In the genomic region with DNA sequence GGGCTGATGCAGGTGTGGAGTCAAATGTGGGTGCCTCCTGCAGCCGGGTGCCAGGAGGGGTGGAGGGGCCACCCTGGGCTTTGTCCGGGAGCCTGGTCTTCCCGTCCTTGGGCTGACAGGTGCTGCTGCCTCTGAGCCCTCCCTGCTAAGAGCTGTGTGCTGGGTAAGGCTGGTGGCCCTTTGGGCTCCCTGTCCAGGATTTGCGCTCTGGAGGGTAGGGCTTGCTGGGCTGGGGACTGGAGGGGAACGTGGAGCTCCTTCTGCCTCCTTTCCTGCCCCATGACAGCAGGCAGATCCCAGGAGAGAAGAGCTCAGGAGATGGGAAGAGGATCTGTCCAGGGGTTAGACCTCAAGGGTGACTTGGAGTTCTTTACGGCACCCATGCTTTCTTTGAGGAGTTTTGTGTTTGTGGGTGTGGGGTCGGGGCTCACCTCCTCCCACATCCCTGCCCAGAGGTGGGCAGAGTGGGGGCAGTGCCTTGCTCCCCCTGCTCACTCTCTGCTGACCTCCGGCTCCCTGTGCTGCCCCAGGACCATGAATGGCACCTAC, we compare ENCODE assay signal across 21 cellular contexts. TPM values are rescaled to one million over a fixed set of nuclear protein-coding genes. Genes with fewer than 3 reads are reported as not detected.
DNase-seq lines count a peak whose midpoint lies in the region; ATAC-seq and TF ChIP-seq lines count a peak whose summit lies in the region.
"Had no signal": no experiment of that assay in that cellular context is flagged by ENCODE, and none has a peak within 500 bp of the region (broad histone marks: within the 10 kb centered on the region; RNA-seq: fewer than 3 reads in every experiment).

No MANE protein-coding gene starts in this region.

- peak; percentile 22 for DNase-seq in GM10266 (ENCODE audit: extremely low spot score)
- DNase-seq in activated B cell treated with CpG ODN at 0.5 μM for 24 hours, result peak; percentile 12
- DNase-seq in lower lobe of right lung, result peak; percentile 41
- DNase-seq in tibial artery, result peak; percentile 1 to 45
- no peak for DNase-seq in NCI-H345 (lab: John Stamatoyannopoulos, UW)
- DNase-seq in activated CD4-positive, CD25-positive, alpha-beta regulatory T cell (lab: John Stamatoyannopoulos, UW), result no peak
- no peak for DNase-seq in activated CD8-positive, alpha-beta T cell treated with anti-CD3 and anti-CD28 coated beads for 36 hours
- DNase-seq: BE2C; CD4-positive, alpha-beta memory T cell; DMS79 treated with DMSO at 0.1 percent for 48 hours; KG1; NCI-H1417 treated with DMSO at 0.1 percent for 48 hours; NCI-H2029; NCI-H2171 treated with DMSO at 0.1 percent for 48 hours; NCI-H774; PC-3; SJCRH30 had no signal

- intact Hi-C loops in activated B cell treated with CpG ODN at 0.5 μM for 24 hours (cut with micrococcal nuclease), result no loop called here
- intact Hi-C loops in lower lobe of right lung (cut with DNase I), result no loop called here
- intact Hi-C loops in tibial artery (cut with DNase I; ENCODE audit: low total_unique reads), result no loop called here
- intact Hi-C loops in activated CD8-positive, alpha-beta T cell treated with anti-CD3 and anti-CD28 coated beads for 36 hours (cut with micrococcal nuclease), result no loop called here

- no peak overlapping the region for H3K27ac ChIP-seq in lower lobe of right lung
- H3K27ac ChIP-seq in tibial artery, result no peak overlapping the region
- H3K27ac ChIP-seq: RWPE1, SJCRH30 had no signal

- no peaks in the 10 kb centered on the region for H3K36me3 Mint-ChIP-seq in activated B cell treated with CpG ODN at 0.5 μM for 24 hours (ENCODE audit: low read depth)
- peaks cover 15% of the 10 kb centered on the region for H3K36me3 Mint-ChIP-seq in activated CD8-positive, alpha-beta T cell treated with anti-CD3 and anti-CD28 coated beads for 36 hours (ENCODE audit: low read depth)

- H3K9me3 Mint-ChIP-seq in activated B cell treated with CpG ODN at 0.5 μM for 24 hours, result peaks cover 13% of the 10 kb centered on the region
- H3K9me3 Mint-ChIP-seq in activated CD8-positive, alpha-beta T cell treated with anti-CD3 and anti-CD28 coated beads for 36 hours, result peaks cover 15% of the 10 kb centered on the region

- peaks cover 4% of the 10 kb centered on the region for H3K9me3 ChIP-seq in lower lobe of right lung
- H3K9me3 ChIP-seq in tibial artery, result peaks cover 0 to 3% (median 0%) of the 10 kb centered on the region in 3 donors
- H3K9me3 ChIP-seq: BE2C had no signal

- H3K4me3 Mint-ChIP-seq in activated B cell treated with CpG ODN at 0.5 μM for 24 hours, result no peak overlapping the region
- H3K4me3 Mint-ChIP-seq in activated CD8-positive, alpha-beta T cell treated with anti-CD3 and anti-CD28 coated beads for 36 hours, result no peak overlapping the region
- H3K4me3 Mint-ChIP-seq: CD4-positive, alpha-beta memory T cell; GM23338 had no signal

- no peaks in the 10 kb centered on the region for H3K27me3 ChIP-seq in lower lobe of right lung (ENCODE audit: low read depth)
- peaks cover 0 to 3% of the 10 kb centered on the region in 2 donors for H3K27me3 ChIP-seq in tibial artery
- H3K27me3 ChIP-seq: BE2C, SJCRH30 had no signal

- H3K4me1 Mint-ChIP-seq in activated B cell treated with CpG ODN at 0.5 μM for 24 hours, result peaks cover 5% of the 10 kb centered on the region
- H3K4me1 Mint-ChIP-seq in activated CD8-positive, alpha-beta T cell treated with anti-CD3 and anti-CD28 coated beads for 36 hours (ENCODE audit: low read depth), result peaks cover 23% of the 10 kb centered on the region

- H3K36me3 ChIP-seq in lower lobe of right lung (no peaks in the 10 kb centered on the region), tibial artery (peaks cover 0 to 18% (median 0%) of the 10 kb centered on the region in 3 donors)
- H3K36me3 ChIP-seq: BE2C, SJCRH30 had no signal

- H3K4me3 ChIP-seq in lower lobe of right lung (no peak overlapping the region), tibial artery (no peak overlapping the region)
- H3K4me3 ChIP-seq: GM23338, SJCRH30 had no signal

- H3K4me1 ChIP-seq in lower lobe of right lung (peaks cover 17% of the 10 kb centered on the region), tibial artery (peaks cover 0 to 3% (median 0%) of the 10 kb centered on the region in 4 donors)
- H3K4me1 ChIP-seq: BE2C, SJCRH30 had no signal

- H3K27ac Mint-ChIP-seq in activated B cell treated with CpG ODN at 0.5 μM for 24 hours, result no peak overlapping the region
- no peak overlapping the region for H3K27ac Mint-ChIP-seq in activated CD8-positive, alpha-beta T cell treated with anti-CD3 and anti-CD28 coated beads for 36 hours
- H3K27ac Mint-ChIP-seq: GM23338 had no signal

- POLR2A ChIA-PET in activated B cell treated with CpG ODN at 0.5 μM for 24 hours (lab: Charles Lee), result no interaction called here
- POLR2A ChIA-PET in activated CD8-positive, alpha-beta T cell treated with anti-CD3 and anti-CD28 coated beads for 36 hours (lab: Charles Lee), result interaction anchor here (0.7 to 1.1 kb wide), 4 partner anchors 8 to 28 kb away, joined by 3 to 4 read pairs (median 3); no protein-coding TSS in a partner anchor

- no peaks in the 10 kb centered on the region for H3K27me3 Mint-ChIP-seq in activated B cell treated with CpG ODN at 0.5 μM for 24 hours
- no peaks in the 10 kb centered on the region for H3K27me3 Mint-ChIP-seq in activated CD8-positive, alpha-beta T cell treated with anti-CD3 and anti-CD28 coated beads for 36 hours
- H3K27me3 Mint-ChIP-seq: CD4-positive, alpha-beta memory T cell had no signal

- ATAC-seq in activated B cell treated with CpG ODN at 0.5 μM for 24 hours (ENCODE audit: low read depth) (no peak), lower lobe of right lung (no peak)
- no peak for ATAC-seq in activated CD8-positive, alpha-beta T cell treated with anti-CD3 and anti-CD28 coated beads for 36 hours
- ATAC-seq: PC-3 had no signal

- CTCF ChIA-PET in activated B cell treated with CpG ODN at 0.5 μM for 24 hours (lab: Charles Lee), result no interaction called here
- CTCF ChIA-PET in activated CD8-positive, alpha-beta T cell treated with anti-CD3 and anti-CD28 coated beads for 36 hours (lab: Charles Lee), result interaction anchor here (1.4 kb wide), 1 partner anchor 40 kb away, joined by 3 read pairs; no protein-coding TSS in a partner anchor

- no peak for TF ChIP-seq CTCF in GM10266 (IDR thresholded peaks at IDR 0.05; ENCODE audit: control insufficient read depth, insufficient read depth, low read depth, missing control alignments)
- no peak for TF ChIP-seq CTCF in activated B cell treated with CpG ODN at 0.5 μM for 24 hours (IDR thresholded peaks at IDR 0.05)
- no peak for TF ChIP-seq CTCF in lower lobe of right lung (IDR thresholded peaks at IDR 0.05)
- TF ChIP-seq CTCF in tibial artery (IDR thresholded peaks at IDR 0.05), result no peak
- TF ChIP-seq CTCF in activated CD8-positive, alpha-beta T cell treated with anti-CD3 and anti-CD28 coated beads for 36 hours (IDR thresholded peaks at IDR 0.05), result no peak

RNA-seq across cellular contexts. Expression of a gene that starts 4.2 kb away (rescaled TPM):
- 1.6 TPM in 2 replicates for total RNA-seq in activated B cell treated with CpG ODN at 0.5 μM for 24 hours
- total RNA-seq in lower lobe of right lung, result 4.7 TPM
- total RNA-seq in activated CD8-positive, alpha-beta T cell treated with anti-CD3 and anti-CD28 coated beads for 36 hours, result 10 to 100 TPM; 14.4 to 14.6 TPM
- total RNA-seq: G401, GM23338 had no signal

RNA-seq across cellular contexts. Expression of a gene that starts 43.0 kb away (rescaled TPM):
- total RNA-seq in activated B cell treated with CpG ODN at 0.5 μM for 24 hours (55.2 and 61.8 TPM in 2 replicates), lower lobe of right lung (37.2 TPM)
- total RNA-seq in activated CD8-positive, alpha-beta T cell treated with anti-CD3 and anti-CD28 coated beads for 36 hours, result 10 to 100 TPM; 26.8 to 29.1 TPM

RNA-seq across cellular contexts. Expression of a gene that starts 53.2 kb away (rescaled TPM):
- total RNA-seq in activated B cell treated with CpG ODN at 0.5 μM for 24 hours (not detected in 2 replicates), lower lobe of right lung (not detected)
- total RNA-seq in activated CD8-positive, alpha-beta T cell treated with anti-CD3 and anti-CD28 coated beads for 36 hours, result not detected
- total RNA-seq: CD4-positive, alpha-beta memory T cell; G401; GM23338; NCI-H460; PC-3; SJCRH30 had no signal

Comparison
In these comparisons a context has a peak if more than half of its experiments do, and no peak if none do; other contexts are left out.
1. DNase-seq: peak in GM10266 (single experiment), activated B cell treated with CpG ODN at 0.5 μM for 24 hours (single experiment), lower lobe of right lung (single experiment) and tibial artery (2 of 2); none in NCI-H345 (single experiment), activated CD4-positive, CD25-positive, alpha-beta regulatory T cell (0 of 4) and activated CD8-positive, alpha-beta T cell treated with anti-CD3 and anti-CD28 coated beads for 36 hours (single experiment).